Comparison of ENCODE assay signal across 1 cellular context in the genomic region with DNA sequence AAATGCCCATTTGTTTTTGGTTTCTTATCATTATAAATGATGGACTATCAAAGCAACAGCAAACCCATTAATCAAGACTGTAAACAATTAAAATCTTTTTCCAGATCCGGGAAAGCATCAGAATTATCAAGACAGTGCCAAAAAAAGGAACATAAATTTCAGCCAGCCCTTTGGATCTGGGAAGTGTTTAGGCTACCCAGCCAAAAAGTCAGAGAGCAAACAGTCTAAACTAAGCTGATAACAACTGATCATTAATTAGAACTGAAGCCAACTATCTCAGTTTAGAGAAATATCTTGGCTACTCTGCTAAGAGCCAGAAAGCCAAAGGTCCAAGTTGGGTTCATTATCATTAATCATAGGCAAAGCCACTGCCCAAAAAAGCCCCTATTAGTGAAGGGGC.
TF ChIP-seq lines count a peak whose summit lies in the region.

No MANE protein-coding gene starts in this region.

TF ChIP-seq in endothelial cell of umbilical vein, 7 proteins besides CTCF, POLR2A, EP300 and RAD21:
- TF ChIP-seq GATA2 (IDR thresholded peaks at IDR 0.05; ENCODE audit: insufficient read depth, insufficient read length, low read depth, low read length) (no peak), MYC (IDR thresholded peaks at IDR 0.05; ENCODE audit: low read depth, low read length) (no peak), EZH2 (IDR thresholded peaks at IDR 0.05; ENCODE audit: borderline replicate concordance, low read depth, low read length, severe bottlenecking) (no peak), POLR2AphosphoS5 (IDR thresholded peaks at IDR 0.05; ENCODE audit: insufficient read depth, low read depth, low read length) (no peak), FOS (IDR thresholded peaks at IDR 0.05; ENCODE audit: borderline replicate concordance, insufficient read depth, low read length) (no peak), JUN (IDR thresholded peaks at IDR 0.05; ENCODE audit: borderline replicate concordance, insufficient read depth, insufficient read length, low read depth) (no peak)
- TF ChIP-seq, protein P1, sequence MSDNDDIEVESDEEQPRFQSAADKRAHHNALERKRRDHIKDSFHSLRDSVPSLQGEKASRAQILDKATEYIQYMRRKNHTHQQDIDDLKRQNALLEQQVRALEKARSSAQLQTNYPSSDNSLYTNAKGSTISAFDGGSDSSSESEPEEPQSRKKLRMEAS (IDR thresholded peaks at IDR 0.05; ENCODE audit: insufficient read depth, insufficient read length), result no peak
